29 cellular contexts compared by ENCODE assay signal in genomic region chr3:154209499-154209898, GRCh38.
"Had no signal": no experiment of that assay in that cellular context is flagged by ENCODE, and none has a peak within 500 bp of the region (broad histone marks: within the 10 kb centered on the region; RNA-seq: fewer than 3 reads in every experiment).

No MANE protein-coding gene starts in this region.

- DNase-seq: naive B cell; naive thymus-derived CD8-positive, alpha-beta T cell; nephron progenitor cell; occipital lobe; ovary; posterior cingulate gyrus; psoas muscle; right cardiac atrium; right lobe of liver; sigmoid colon; small intestine; stimulated activated CD4-positive, alpha-beta T cell treated with anti-CD3 and anti-CD28 coated beads, Interleukin-15, amount 100 ng/mL, for 24 hours; stimulated activated CD4-positive, alpha-beta T cell treated with anti-CD3 and anti-CD28 coated beads, Interleukin-2, amount 100 ng/mL, for 24 hours; stimulated activated CD4-positive, alpha-beta T cell treated with anti-CD3 and anti-CD28 coated beads, Interleukin-2, amount 100 ng/mL, for 48 hours; stimulated activated CD4-positive, alpha-beta T cell treated with anti-CD3 and anti-CD28 coated beads, Interleukin-4, amount 100 ng/mL, for 24 hours; stimulated activated naive CD4-positive, alpha-beta T cell; substantia nigra; testis; tibial artery; transverse colon had no signal

- H3K9me3 ChIP-seq: ovary, psoas muscle, right lobe of liver, testis, transverse colon, vagina had no signal

- H3K9ac ChIP-seq: parathyroid adenoma had no signal

- H3K27ac Mint-ChIP-seq: naive B cell; naive thymus-derived CD8-positive, alpha-beta T cell; nephron progenitor cell; progenitor cell of endocrine pancreas; stimulated activated memory B cell treated with anti-CD40 and anti-IgM and Interleukin-4, amounts not matched to agents 10 μg/mL and 1 μg/mL and 100 μg/mL, for 72 hours; stimulated activated naive CD8-positive, alpha-beta T cell treated with anti-CD3 and anti-CD28 coated beads, Interleukin-15, Interleukin-2, amounts not matched to agents 100 ng/mL and 50 ng/mL, for 24 hours; type B pancreatic cell had no signal

- H3K4me3 ChIP-seq: ovary, psoas muscle, right lobe of liver, sigmoid colon, suprapubic skin, testis, tibial artery, transverse colon, vagina had no signal

- H2AFZ ChIP-seq: parathyroid adenoma had no signal

- ATAC-seq: naive thymus-derived CD8-positive, alpha-beta T cell; psoas muscle; right cardiac atrium; stimulated activated memory B cell treated with anti-CD40 and anti-IgM and Interleukin-4, amounts not matched to agents 10 μg/mL and 1 μg/mL and 100 μg/mL, for 72 hours had no signal

- FAIRE-seq: small intestine, urothelium cell line had no signal

- H3K36me3 ChIP-seq: ovary, transverse colon had no signal

- H3K27me3 Mint-ChIP-seq: progenitor cell of endocrine pancreas, type B pancreatic cell had no signal

- H3K4me3 Mint-ChIP-seq: naive B cell; naive thymus-derived CD8-positive, alpha-beta T cell; nephron progenitor cell; neural crest cell; stimulated activated memory B cell treated with anti-CD40 and anti-IgM and Interleukin-4, amounts not matched to agents 10 μg/mL and 1 μg/mL and 100 μg/mL, for 72 hours; stimulated activated naive CD8-positive, alpha-beta T cell treated with anti-CD3 and anti-CD28 coated beads, Interleukin-15, Interleukin-2, amounts not matched to agents 100 ng/mL and 50 ng/mL, for 24 hours; type B pancreatic cell had no signal

- H3K4me1 ChIP-seq: psoas muscle, right lobe of liver, sigmoid colon, suprapubic skin, testis, tibial artery, transverse colon, vagina had no signal

- H3K27me3 ChIP-seq: ovary, right lobe of liver, sigmoid colon, suprapubic skin, testis, tibial artery, transverse colon, vagina had no signal

- H3K4me1 Mint-ChIP-seq: naive B cell; naive thymus-derived CD8-positive, alpha-beta T cell; nephron progenitor cell; neural crest cell; stimulated activated memory B cell treated with anti-CD40 and anti-IgM and Interleukin-4, amounts not matched to agents 10 μg/mL and 1 μg/mL and 100 μg/mL, for 72 hours had no signal

- H3K36me3 Mint-ChIP-seq: naive B cell; stimulated activated memory B cell treated with anti-CD40 and anti-IgM and Interleukin-4, amounts not matched to agents 10 μg/mL and 1 μg/mL and 100 μg/mL, for 72 hours had no signal

- H3K27ac ChIP-seq: ovary, parathyroid adenoma, psoas muscle, right lobe of liver, sigmoid colon, suprapubic skin, testis, tibial artery, transverse colon, vagina had no signal
